1 cellular context compared by ENCODE assay signal in the genomic region with DNA sequence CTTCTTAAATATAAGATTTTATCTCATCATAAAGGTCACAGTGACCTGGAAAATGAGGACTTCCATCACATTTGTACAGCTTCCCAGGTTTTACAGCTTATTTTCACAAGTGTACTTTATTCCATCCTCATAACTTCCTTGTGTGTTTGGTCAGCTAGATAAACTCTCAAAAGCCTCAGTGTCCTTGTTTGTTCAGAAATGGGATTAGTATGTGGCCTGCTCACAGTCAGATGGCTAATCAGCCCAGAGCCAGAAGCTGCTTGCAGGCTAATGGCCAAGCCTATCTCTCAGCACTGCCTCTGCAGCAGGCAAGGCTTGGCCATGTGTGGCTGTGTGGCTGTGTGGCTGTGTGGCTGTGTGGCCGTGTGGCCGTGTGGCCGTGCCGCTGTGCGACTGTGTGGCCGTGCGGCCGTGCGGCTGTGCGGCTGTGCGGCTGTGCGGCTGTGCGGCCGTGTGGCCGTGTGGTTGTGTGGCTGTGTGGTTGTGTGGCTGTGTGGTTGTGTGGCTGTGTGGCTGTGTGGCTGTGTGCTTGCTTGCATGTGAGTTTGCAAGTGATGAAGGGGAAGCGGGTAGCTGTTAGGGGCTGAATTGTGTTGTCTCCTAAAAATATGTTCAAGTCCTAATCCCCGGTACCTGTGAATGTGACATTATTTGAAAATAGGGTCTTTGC.
TF ChIP-seq lines count a peak whose summit lies in the region.

No MANE protein-coding gene starts in this region.

TF ChIP-seq in K562, 482 proteins besides CTCF, POLR2A, EP300 and RAD21 (continued from another document and continues in another):
- TF ChIP-seq, protein P1, sequence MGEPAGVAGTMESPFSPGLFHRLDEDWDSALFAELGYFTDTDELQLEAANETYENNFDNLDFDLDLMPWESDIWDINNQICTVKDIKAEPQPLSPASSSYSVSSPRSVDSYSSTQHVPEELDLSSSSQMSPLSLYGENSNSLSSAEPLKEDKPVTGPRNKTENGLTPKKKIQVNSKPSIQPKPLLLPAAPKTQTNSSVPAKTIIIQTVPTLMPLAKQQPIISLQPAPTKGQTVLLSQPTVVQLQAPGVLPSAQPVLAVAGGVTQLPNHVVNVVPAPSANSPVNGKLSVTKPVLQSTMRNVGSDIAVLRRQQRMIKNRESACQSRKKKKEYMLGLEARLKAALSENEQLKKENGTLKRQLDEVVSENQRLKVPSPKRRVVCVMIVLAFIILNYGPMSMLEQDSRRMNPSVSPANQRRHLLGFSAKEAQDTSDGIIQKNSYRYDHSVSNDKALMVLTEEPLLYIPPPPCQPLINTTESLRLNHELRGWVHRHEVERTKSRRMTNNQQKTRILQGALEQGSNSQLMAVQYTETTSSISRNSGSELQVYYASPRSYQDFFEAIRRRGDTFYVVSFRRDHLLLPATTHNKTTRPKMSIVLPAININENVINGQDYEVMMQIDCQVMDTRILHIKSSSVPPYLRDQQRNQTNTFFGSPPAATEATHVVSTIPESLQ (CRISPR knock-in tag; IDR thresholded peaks at IDR 0.05), result no peak
- TF ChIP-seq, protein P2, sequence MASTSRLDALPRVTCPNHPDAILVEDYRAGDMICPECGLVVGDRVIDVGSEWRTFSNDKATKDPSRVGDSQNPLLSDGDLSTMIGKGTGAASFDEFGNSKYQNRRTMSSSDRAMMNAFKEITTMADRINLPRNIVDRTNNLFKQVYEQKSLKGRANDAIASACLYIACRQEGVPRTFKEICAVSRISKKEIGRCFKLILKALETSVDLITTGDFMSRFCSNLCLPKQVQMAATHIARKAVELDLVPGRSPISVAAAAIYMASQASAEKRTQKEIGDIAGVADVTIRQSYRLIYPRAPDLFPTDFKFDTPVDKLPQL (IDR thresholded peaks at IDR 0.05; ENCODE audit: extremely low read depth, insufficient read length), result no peak
- TF ChIP-seq FOSL1 (tag; conservative IDR thresholded peaks at IDR 0.05) (peak; percentile 55), POLR2AphosphoS2 (IDR thresholded peaks at IDR 0.05; ENCODE audit: low read length) (no peak), HDAC6 (IDR thresholded peaks at IDR 0.05; ENCODE audit: low read depth, low read length) (no peak), CEBPG (CRISPR knock-in tag; IDR thresholded peaks at IDR 0.05) (no peak), CEBPG (tag; conservative IDR thresholded peaks at IDR 0.05 in 1 of 2, IDR thresholded peaks at IDR 0.05 in 1 of 2) (no peak), ZNF444 (CRISPR knock-in tag; IDR thresholded peaks at IDR 0.05) (no peak), RHOXF2B (CRISPR knock-in tag; conservative IDR thresholded peaks at IDR 0.05) (no peak), ZNF57 (CRISPR knock-in tag; IDR thresholded peaks at IDR 0.05) (no peak), ZFPM2 (CRISPR knock-in tag; IDR thresholded peaks at IDR 0.05) (no peak), FIP1L1 (IDR thresholded peaks at IDR 0.05; ENCODE audit: low read depth, low read length, poor library complexity, severe bottlenecking) (no peak), NFRKB (IDR thresholded peaks at IDR 0.05; ENCODE audit: low read depth) (0 out of 2 replicates have a peak, but pooled peaks have one; percentile 9), FUS (optimal IDR thresholded peaks at IDR 0.05; ENCODE audit: low read depth, low read length) (no peak), MCM5 (IDR thresholded peaks at IDR 0.05; ENCODE audit: low read depth) (no peak), BRF1 (IDR thresholded peaks at IDR 0.05; ENCODE audit: borderline replicate concordance, extremely low read depth, insufficient read length) (no peak), FOXK1 (CRISPR knock-in tag; IDR thresholded peaks at IDR 0.05; ENCODE audit: borderline replicate concordance) (no peak), ZNF316 (IDR thresholded peaks at IDR 0.05) (no peak), TEAD4 (IDR thresholded peaks at IDR 0.05; ENCODE audit: low read length) (peak; percentile 99), TEAD4 (CRISPR knock-in tag; IDR thresholded peaks at IDR 0.05; ENCODE audit: borderline replicate concordance) (no peak), HEY1 (CRISPR knock-in tag; IDR thresholded peaks at IDR 0.05; ENCODE audit: borderline replicate concordance) (no peak), ZNF274 (IDR thresholded peaks at IDR 0.05; ENCODE audit: borderline replicate concordance, low read depth, low read length) (peak; percentile 74; the same call in 1 of the 2 replicates), ZNF77 (CRISPR knock-in tag; IDR thresholded peaks at IDR 0.05) (no peak), GATA2 (CRISPR knock-in tag; IDR thresholded peaks at IDR 0.05) (peak; percentile 98), PTBP1 (IDR thresholded peaks at IDR 0.05; ENCODE audit: low read depth, low read length) (no peak), DMBX1 (CRISPR knock-in tag; IDR thresholded peaks at IDR 0.05; ENCODE audit: borderline replicate concordance) (peak; percentile 72), DPF2 (IDR thresholded peaks at IDR 0.05) (peak; percentile 94), SMAD2 (IDR thresholded peaks at IDR 0.05; ENCODE audit: low read depth, low read length) (no peak), ZNF134 (CRISPR knock-in tag; conservative IDR thresholded peaks at IDR 0.05) (no peak), SMARCB1 (IDR thresholded peaks at IDR 0.05; ENCODE audit: insufficient read length, low read depth) (no peak), JUND (IDR thresholded peaks at IDR 0.05; ENCODE audit: borderline replicate concordance, low read depth, low read length) (peak; percentile 34; the same call in 1 of the 2 replicates), JUND (tag; IDR thresholded peaks at IDR 0.05; ENCODE audit: borderline replicate concordance, low read depth, low read length) (peak; percentile 46; the same call in 1 of the 3 replicates), SUPT5H (IDR thresholded peaks at IDR 0.05) (no peak), PTTG1 (tag; IDR thresholded peaks at IDR 0.05; ENCODE audit: low read depth) (no peak), PHB (CRISPR knock-in tag; IDR thresholded peaks at IDR 0.05) (no peak), ZSCAN29 (IDR thresholded peaks at IDR 0.05) (no peak), HDGF (IDR thresholded peaks at IDR 0.05) (no peak), SRSF9 (IDR thresholded peaks at IDR 0.05; ENCODE audit: borderline replicate concordance, low read depth, low read length) (no peak)
- TF ChIP-seq, protein P3, sequence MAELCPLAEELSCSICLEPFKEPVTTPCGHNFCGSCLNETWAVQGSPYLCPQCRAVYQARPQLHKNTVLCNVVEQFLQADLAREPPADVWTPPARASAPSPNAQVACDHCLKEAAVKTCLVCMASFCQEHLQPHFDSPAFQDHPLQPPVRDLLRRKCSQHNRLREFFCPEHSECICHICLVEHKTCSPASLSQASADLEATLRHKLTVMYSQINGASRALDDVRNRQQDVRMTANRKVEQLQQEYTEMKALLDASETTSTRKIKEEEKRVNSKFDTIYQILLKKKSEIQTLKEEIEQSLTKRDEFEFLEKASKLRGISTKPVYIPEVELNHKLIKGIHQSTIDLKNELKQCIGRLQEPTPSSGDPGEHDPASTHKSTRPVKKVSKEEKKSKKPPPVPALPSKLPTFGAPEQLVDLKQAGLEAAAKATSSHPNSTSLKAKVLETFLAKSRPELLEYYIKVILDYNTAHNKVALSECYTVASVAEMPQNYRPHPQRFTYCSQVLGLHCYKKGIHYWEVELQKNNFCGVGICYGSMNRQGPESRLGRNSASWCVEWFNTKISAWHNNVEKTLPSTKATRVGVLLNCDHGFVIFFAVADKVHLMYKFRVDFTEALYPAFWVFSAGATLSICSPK (IDR thresholded peaks at IDR 0.05; ENCODE audit: borderline replicate concordance), result no peak
- TF ChIP-seq, protein P4, sequence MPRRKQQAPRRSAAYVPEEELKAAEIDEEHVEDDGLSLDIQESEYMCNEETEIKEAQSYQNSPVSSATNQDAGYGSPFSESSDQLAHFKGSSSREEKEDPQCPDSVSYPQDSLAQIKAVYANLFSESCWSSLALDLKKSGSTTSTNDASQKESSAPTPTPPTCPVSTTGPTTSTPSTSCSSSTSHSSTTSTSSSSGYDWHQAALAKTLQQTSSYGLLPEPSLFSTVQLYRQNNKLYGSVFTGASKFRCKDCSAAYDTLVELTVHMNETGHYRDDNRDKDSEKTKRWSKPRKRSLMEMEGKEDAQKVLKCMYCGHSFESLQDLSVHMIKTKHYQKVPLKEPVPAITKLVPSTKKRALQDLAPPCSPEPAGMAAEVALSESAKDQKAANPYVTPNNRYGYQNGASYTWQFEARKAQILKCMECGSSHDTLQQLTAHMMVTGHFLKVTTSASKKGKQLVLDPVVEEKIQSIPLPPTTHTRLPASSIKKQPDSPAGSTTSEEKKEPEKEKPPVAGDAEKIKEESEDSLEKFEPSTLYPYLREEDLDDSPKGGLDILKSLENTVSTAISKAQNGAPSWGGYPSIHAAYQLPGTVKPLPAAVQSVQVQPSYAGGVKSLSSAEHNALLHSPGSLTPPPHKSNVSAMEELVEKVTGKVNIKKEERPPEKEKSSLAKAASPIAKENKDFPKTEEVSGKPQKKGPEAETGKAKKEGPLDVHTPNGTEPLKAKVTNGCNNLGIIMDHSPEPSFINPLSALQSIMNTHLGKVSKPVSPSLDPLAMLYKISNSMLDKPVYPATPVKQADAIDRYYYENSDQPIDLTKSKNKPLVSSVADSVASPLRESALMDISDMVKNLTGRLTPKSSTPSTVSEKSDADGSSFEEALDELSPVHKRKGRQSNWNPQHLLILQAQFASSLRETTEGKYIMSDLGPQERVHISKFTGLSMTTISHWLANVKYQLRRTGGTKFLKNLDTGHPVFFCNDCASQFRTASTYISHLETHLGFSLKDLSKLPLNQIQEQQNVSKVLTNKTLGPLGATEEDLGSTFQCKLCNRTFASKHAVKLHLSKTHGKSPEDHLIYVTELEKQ (CRISPR knock-in tag; IDR thresholded peaks at IDR 0.05), result no peak
- TF ChIP-seq, protein P5, sequence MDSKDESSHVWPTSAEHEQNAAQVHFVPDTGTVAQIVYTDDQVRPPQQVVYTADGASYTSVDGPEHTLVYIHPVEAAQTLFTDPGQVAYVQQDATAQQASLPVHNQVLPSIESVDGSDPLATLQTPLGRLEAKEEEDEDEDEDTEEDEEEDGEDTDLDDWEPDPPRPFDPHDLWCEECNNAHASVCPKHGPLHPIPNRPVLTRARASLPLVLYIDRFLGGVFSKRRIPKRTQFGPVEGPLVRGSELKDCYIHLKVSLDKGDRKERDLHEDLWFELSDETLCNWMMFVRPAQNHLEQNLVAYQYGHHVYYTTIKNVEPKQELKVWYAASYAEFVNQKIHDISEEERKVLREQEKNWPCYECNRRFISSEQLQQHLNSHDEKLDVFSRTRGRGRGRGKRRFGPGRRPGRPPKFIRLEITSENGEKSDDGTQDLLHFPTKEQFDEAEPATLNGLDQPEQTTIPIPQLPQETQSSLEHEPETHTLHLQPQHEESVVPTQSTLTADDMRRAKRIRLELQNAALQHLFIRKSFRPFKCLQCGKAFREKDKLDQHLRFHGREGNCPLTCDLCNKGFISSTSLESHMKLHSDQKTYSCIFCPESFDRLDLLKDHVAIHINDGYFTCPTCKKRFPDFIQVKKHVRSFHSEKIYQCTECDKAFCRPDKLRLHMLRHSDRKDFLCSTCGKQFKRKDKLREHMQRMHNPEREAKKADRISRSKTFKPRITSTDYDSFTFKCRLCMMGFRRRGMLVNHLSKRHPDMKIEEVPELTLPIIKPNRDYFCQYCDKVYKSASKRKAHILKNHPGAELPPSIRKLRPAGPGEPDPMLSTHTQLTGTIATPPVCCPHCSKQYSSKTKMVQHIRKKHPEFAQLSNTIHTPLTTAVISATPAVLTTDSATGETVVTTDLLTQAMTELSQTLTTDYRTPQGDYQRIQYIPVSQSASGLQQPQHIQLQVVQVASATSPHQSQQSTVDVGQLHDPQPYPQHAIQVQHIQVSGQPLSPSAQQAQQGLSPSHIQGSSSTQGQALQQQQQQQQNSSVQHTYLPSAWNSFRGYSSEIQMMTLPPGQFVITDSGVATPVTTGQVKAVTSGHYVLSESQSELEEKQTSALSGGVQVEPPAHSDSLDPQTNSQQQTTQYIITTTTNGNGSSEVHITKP (IDR thresholded peaks at IDR 0.05; ENCODE audit: partially characterized antibody), result no peak
- TF ChIP-seq, protein P6, sequence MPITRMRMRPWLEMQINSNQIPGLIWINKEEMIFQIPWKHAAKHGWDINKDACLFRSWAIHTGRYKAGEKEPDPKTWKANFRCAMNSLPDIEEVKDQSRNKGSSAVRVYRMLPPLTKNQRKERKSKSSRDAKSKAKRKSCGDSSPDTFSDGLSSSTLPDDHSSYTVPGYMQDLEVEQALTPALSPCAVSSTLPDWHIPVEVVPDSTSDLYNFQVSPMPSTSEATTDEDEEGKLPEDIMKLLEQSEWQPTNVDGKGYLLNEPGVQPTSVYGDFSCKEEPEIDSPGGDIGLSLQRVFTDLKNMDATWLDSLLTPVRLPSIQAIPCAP (CRISPR knock-in tag; IDR thresholded peaks at IDR 0.05; ENCODE audit: borderline replicate concordance), result no peak
- TF ChIP-seq, protein P7, sequence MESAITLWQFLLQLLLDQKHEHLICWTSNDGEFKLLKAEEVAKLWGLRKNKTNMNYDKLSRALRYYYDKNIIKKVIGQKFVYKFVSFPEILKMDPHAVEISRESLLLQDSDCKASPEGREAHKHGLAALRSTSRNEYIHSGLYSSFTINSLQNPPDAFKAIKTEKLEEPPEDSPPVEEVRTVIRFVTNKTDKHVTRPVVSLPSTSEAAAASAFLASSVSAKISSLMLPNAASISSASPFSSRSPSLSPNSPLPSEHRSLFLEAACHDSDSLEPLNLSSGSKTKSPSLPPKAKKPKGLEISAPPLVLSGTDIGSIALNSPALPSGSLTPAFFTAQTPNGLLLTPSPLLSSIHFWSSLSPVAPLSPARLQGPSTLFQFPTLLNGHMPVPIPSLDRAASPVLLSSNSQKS (CRISPR knock-in tag; IDR thresholded peaks at IDR 0.05), result no peak
- TF ChIP-seq, protein P8, sequence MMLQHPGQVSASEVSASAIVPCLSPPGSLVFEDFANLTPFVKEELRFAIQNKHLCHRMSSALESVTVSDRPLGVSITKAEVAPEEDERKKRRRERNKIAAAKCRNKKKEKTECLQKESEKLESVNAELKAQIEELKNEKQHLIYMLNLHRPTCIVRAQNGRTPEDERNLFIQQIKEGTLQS (IDR thresholded peaks at IDR 0.05), result no peak
- TF ChIP-seq, protein P8 (CRISPR knock-in tag; conservative IDR thresholded peaks at IDR 0.05), result no peak
- TF ChIP-seq, protein P9, sequence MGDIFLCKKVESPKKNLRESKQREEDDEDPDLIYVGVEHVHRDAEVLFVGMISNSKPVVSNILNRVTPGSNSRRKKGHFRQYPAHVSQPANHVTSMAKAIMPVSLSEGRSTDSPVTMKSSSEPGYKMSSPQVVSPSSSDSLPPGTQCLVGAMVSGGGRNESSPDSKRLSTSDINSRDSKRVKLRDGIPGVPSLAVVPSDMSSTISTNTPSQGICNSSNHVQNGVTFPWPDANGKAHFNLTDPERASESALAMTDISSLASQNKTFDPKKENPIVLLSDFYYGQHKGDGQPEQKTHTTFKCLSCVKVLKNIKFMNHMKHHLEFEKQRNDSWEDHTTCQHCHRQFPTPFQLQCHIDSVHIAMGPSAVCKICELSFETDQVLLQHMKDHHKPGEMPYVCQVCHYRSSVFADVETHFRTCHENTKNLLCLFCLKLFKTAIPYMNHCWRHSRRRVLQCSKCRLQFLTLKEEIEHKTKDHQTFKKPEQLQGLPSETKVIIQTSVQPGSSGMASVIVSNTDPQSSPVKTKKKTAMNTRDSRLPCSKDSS (IDR thresholded peaks at IDR 0.05; ENCODE audit: low read depth, partially characterized antibody), result no peak
- TF ChIP-seq, protein P10, sequence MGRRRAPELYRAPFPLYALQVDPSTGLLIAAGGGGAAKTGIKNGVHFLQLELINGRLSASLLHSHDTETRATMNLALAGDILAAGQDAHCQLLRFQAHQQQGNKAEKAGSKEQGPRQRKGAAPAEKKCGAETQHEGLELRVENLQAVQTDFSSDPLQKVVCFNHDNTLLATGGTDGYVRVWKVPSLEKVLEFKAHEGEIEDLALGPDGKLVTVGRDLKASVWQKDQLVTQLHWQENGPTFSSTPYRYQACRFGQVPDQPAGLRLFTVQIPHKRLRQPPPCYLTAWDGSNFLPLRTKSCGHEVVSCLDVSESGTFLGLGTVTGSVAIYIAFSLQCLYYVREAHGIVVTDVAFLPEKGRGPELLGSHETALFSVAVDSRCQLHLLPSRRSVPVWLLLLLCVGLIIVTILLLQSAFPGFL (CRISPR knock-in tag; IDR thresholded peaks at IDR 0.05), result no peak
